14 cellular contexts compared by ENCODE assay signal in the genomic region with DNA sequence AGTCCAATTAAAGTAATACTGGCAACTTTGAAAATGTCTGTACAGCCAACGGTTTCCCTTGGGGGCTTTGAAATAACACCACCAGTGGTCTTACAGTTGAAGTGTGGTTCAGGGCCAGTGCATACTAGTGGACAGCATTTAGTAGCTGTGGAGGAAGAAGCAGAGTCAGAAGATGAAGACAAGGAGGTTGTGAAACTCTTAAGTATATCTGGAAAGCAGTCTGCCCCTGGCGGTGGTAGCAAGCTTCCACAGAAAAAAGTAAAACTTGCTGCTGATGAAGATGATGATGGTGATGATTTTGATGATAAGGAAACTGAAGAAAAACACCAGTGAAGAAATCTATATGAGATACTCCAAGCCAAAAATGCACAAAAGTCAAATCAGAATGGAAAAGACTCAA.
DNase-seq lines count a peak whose midpoint lies in the region; ATAC-seq and TF ChIP-seq lines count a peak whose summit lies in the region.
"Had no signal": no experiment of that assay in that cellular context is flagged by ENCODE, and none has a peak within 500 bp of the region (broad histone marks: within the 10 kb centered on the region; RNA-seq: fewer than 3 reads in every experiment).

No MANE protein-coding gene starts in this region.

- H4K20me1 ChIP-seq in Karpas-422 (ENCODE audit: insufficient read depth, low read depth, low read length) (no peaks in the 10 kb centered on the region), OCI-LY3 (ENCODE audit: insufficient read depth, low read length) (no peaks in the 10 kb centered on the region)

- H3K9ac ChIP-seq in Karpas-422 (ENCODE audit: low read length) (no peak overlapping the region), OCI-LY3 (ENCODE audit: low read length) (no peak overlapping the region)

- H3K27me3 ChIP-seq in Karpas-422 (ENCODE audit: low read length) (no peaks in the 10 kb centered on the region), OCI-LY3 (ENCODE audit: low read depth, low read length) (no peaks in the 10 kb centered on the region)
- H3K27me3 ChIP-seq: SJSA1 had no signal

- ATAC-seq in HG02884 (IDR thresholded peaks at IDR 0.05; ENCODE audit: unreplicated experiment) = no peak

- H3K79me2 ChIP-seq in Karpas-422 (ENCODE audit: low read length) (no peaks in the 10 kb centered on the region), OCI-LY3 (ENCODE audit: low read length) (no peaks in the 10 kb centered on the region)

- H3K27ac ChIP-seq in Karpas-422 (ENCODE audit: low read length) = no peak overlapping the region
- H3K27ac ChIP-seq in OCI-LY3 (ENCODE audit: low read length) = no peak overlapping the region
- H3K27ac ChIP-seq: SJSA1 had no signal

- H3K4me1 ChIP-seq in Karpas-422 (ENCODE audit: low read length) = no peaks in the 10 kb centered on the region
- no peaks in the 10 kb centered on the region for H3K4me1 ChIP-seq in OCI-LY3 (ENCODE audit: low read length)
- H3K4me1 ChIP-seq: SJSA1 had no signal

- no peaks in the 10 kb centered on the region for H3K9me2 ChIP-seq in Karpas-422 (replicated peaks; ENCODE audit: insufficient read depth, low read length)

- H2AFZ ChIP-seq in Karpas-422 (ENCODE audit: low read length) (no peak overlapping the region), OCI-LY3 (ENCODE audit: low read depth, low read length) (no peak overlapping the region)

- peak; percentile 55 for DNase-seq in Karpas-422
- no peak for DNase-seq in fibroblast of villous mesenchyme (ENCODE audit: low read depth)
- no peak for DNase-seq in pons (ENCODE audit: low spot score)
- DNase-seq in NCI-H1048 (lab: John Stamatoyannopoulos, UW) = no peak
- DNase-seq: CD4-positive, alpha-beta T cell; IMR-90; NCI-H146; NCI-H2081 treated with DMSO at 0.1 percent for 48 hours; NCI-H524 treated with DMSO at 0.1 percent for 48 hours; RPMI8226 had no signal

- no peak overlapping the region for H3K4me3 ChIP-seq in Karpas-422 (ENCODE audit: low read length)
- H3K4me3 ChIP-seq in OCI-LY3 (ENCODE audit: low read length) = no peak overlapping the region
- no peak overlapping the region for H3K4me3 ChIP-seq in fibroblast of villous mesenchyme (ENCODE audit: low read depth, low read length)
- H3K4me3 ChIP-seq: SJSA1 had no signal

- no peak overlapping the region for H3K4me2 ChIP-seq in Karpas-422 (ENCODE audit: low read depth, low read length, poor library complexity, severe bottlenecking)
- no peak overlapping the region for H3K4me2 ChIP-seq in OCI-LY3 (ENCODE audit: low read length)

- no peaks in the 10 kb centered on the region for H3K36me3 ChIP-seq in Karpas-422 (ENCODE audit: insufficient read depth, low read length)
- H3K36me3 ChIP-seq in OCI-LY3 (replicated peaks; ENCODE audit: low read depth, low read length) = no peaks in the 10 kb centered on the region
- H3K36me3 ChIP-seq: SJSA1 had no signal

- TF ChIP-seq CTCF in GM12872 (IDR thresholded peaks at IDR 0.05; ENCODE audit: insufficient read depth, low read depth, low read length) (peak; percentile 13; the same call in 1 of the 3 replicates), OCI-LY3 (IDR thresholded peaks at IDR 0.05; ENCODE audit: low read depth, low read length) (peak; percentile 35), fibroblast of villous mesenchyme (IDR thresholded peaks at IDR 0.05; ENCODE audit: insufficient read depth, low read depth, low read length) (peak; percentile 16)

- no peaks in the 10 kb centered on the region for H3K9me3 ChIP-seq in Karpas-422 (ENCODE audit: low read length)
- H3K9me3 ChIP-seq in OCI-LY3 (ENCODE audit: insufficient read depth, low read length) = no peaks in the 10 kb centered on the region
- H3K9me3 ChIP-seq: SJSA1 had no signal
